In the genomic region with DNA sequence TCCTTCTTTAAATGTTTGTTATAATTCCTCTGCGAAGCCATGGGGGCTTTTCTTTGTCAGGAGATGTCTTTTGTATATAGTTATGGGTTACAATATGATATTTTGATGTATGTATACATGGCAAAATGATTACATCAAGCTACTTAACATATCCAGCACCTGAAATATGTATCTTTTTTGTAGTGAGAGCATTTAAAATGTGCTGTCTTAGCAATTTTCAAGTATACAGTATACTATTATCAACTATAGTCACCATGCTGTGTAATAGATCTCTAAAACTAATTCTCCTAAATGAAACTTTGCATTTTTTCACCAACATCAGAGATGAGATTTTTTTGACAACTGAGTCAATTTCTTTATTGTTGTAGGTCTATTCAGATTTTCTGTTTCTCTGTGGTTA, we compare ENCODE assay signal across 4 cellular contexts.
A peak's percentile ranks its signal among the peaks of the same experiment; 100 is the strongest.
TF ChIP-seq lines count a peak whose summit lies in the region.

No MANE protein-coding gene starts in this region.

TF ChIP-seq in HepG2, 621 proteins besides CTCF, POLR2A, EP300 and RAD21 (continues in another document):
- TF ChIP-seq TFE3 (CRISPR knock-in tag; IDR thresholded peaks at IDR 0.05) (no peak), GABPA (IDR thresholded peaks at IDR 0.05; ENCODE audit: low read depth, low read length) (no peak), GABPA (CRISPR knock-in tag; IDR thresholded peaks at IDR 0.05; ENCODE audit: low read depth) (no peak), GATAD2A (CRISPR knock-in tag; IDR thresholded peaks at IDR 0.05) (no peak), HMGA1 (CRISPR knock-in tag; conservative IDR thresholded peaks at IDR 0.05) (no peak), ZNF768 (CRISPR knock-in tag; IDR thresholded peaks at IDR 0.05) (no peak), MAFK (conservative IDR thresholded peaks at IDR 0.05 in 1 of 2, IDR thresholded peaks at IDR 0.05 in 1 of 2; ENCODE audit: low read length in 2 of 2) (peak; percentile 65 to 84; a peak in 3 of 4 replicates), KLF15 (CRISPR knock-in tag; IDR thresholded peaks at IDR 0.05; ENCODE audit: borderline replicate concordance) (no peak), ZNF235 (CRISPR knock-in tag; IDR thresholded peaks at IDR 0.05; ENCODE audit: borderline replicate concordance) (no peak), ZKSCAN8 (CRISPR knock-in tag; IDR thresholded peaks at IDR 0.05; ENCODE audit: borderline replicate concordance) (no peak), NFYB (CRISPR knock-in tag; IDR thresholded peaks at IDR 0.05) (no peak), HNRNPK (IDR thresholded peaks at IDR 0.05; ENCODE audit: low read depth, low read length, poor library complexity, severe bottlenecking) (no peak), ZNF337 (CRISPR knock-in tag; IDR thresholded peaks at IDR 0.05; ENCODE audit: borderline replicate concordance, low read depth) (no peak), HDAC6 (IDR thresholded peaks at IDR 0.05; ENCODE audit: low read depth, low read length) (no peak), MED1 (CRISPR knock-in tag; IDR thresholded peaks at IDR 0.05) (no peak)
- TF ChIP-seq, protein P1, sequence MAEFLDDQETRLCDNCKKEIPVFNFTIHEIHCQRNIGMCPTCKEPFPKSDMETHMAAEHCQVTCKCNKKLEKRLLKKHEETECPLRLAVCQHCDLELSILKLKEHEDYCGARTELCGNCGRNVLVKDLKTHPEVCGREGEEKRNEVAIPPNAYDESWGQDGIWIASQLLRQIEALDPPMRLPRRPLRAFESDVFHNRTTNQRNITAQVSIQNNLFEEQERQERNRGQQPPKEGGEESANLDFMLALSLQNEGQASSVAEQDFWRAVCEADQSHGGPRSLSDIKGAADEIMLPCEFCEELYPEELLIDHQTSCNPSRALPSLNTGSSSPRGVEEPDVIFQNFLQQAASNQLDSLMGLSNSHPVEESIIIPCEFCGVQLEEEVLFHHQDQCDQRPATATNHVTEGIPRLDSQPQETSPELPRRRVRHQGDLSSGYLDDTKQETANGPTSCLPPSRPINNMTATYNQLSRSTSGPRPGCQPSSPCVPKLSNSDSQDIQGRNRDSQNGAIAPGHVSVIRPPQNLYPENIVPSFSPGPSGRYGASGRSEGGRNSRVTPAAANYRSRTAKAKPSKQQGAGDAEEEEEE (CRISPR knock-in tag; IDR thresholded peaks at IDR 0.05; ENCODE audit: borderline replicate concordance): no peak

TF ChIP-seq in A549, 52 proteins besides CTCF, POLR2A, EP300 and RAD21:
- TF ChIP-seq SREBF2 (IDR thresholded peaks at IDR 0.05): no peak
- TF ChIP-seq, protein P2, sequence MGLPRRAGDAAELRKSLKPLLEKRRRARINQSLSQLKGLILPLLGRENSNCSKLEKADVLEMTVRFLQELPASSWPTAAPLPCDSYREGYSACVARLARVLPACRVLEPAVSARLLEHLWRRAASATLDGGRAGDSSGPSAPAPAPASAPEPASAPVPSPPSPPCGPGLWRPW (IDR thresholded peaks at IDR 0.05): no peak
- peak; percentile 84 for TF ChIP-seq MAFK (IDR thresholded peaks at IDR 0.05; ENCODE audit: partially characterized antibody)

TF ChIP-seq in IMR-90, 13 proteins besides CTCF, POLR2A, EP300 and RAD21:
- TF ChIP-seq MAFK (IDR thresholded peaks at IDR 0.05; ENCODE audit: low read depth, low read length): peak; percentile 77
- no peak for TF ChIP-seq CEBPB (IDR thresholded peaks at IDR 0.05; ENCODE audit: low read depth, low read length)
- TF ChIP-seq, protein P3, sequence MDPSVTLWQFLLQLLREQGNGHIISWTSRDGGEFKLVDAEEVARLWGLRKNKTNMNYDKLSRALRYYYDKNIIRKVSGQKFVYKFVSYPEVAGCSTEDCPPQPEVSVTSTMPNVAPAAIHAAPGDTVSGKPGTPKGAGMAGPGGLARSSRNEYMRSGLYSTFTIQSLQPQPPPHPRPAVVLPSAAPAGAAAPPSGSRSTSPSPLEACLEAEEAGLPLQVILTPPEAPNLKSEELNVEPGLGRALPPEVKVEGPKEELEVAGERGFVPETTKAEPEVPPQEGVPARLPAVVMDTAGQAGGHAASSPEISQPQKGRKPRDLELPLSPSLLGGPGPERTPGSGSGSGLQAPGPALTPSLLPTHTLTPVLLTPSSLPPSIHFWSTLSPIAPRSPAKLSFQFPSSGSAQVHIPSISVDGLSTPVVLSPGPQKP (IDR thresholded peaks at IDR 0.05; ENCODE audit: borderline replicate concordance, low read depth, low read length): no peak
- TF ChIP-seq SMC3 (IDR thresholded peaks at IDR 0.05; ENCODE audit: low read depth, low read length): no peak
- TF ChIP-seq NFE2L2 (IDR thresholded peaks at IDR 0.05; ENCODE audit: low read depth, low read length): no peak
- no peak for TF ChIP-seq RCOR1 (IDR thresholded peaks at IDR 0.05; ENCODE audit: insufficient replicate concordance, low read length)

TF ChIP-seq in K562, 482 proteins besides CTCF, POLR2A, EP300 and RAD21:
- peak; percentile 15; the same call in 1 of the 2 replicates for TF ChIP-seq C11orf30 (IDR thresholded peaks at IDR 0.05; ENCODE audit: low read depth)
- TF ChIP-seq ZNF551 (CRISPR knock-in tag; IDR thresholded peaks at IDR 0.05): no peak
